ENCODE assay signal across 10 cellular contexts in genomic region chr11:86138958-86139357, GRCh38.
DNase-seq lines count a peak whose midpoint lies in the region; ATAC-seq and TF ChIP-seq lines count a peak whose summit lies in the region.
"Had no signal": no experiment of that assay in that cellular context is flagged by ENCODE, and none has a peak within 500 bp of the region (broad histone marks: within the 10 kb centered on the region; RNA-seq: fewer than 3 reads in every experiment).

No MANE protein-coding gene starts in this region.

- intact Hi-C loops in Caco-2 (cut with micrococcal nuclease; ENCODE audit: unreplicated experiment), result loop anchor here (10.0 kb wide), 1 partner anchor 284 kb away; the partner anchor contains the start of gene CCDC83

- H3K4me3 ChIP-seq in Caco-2 (ENCODE audit: low read depth, low read length), result no peak overlapping the region
- H3K4me3 ChIP-seq: body of pancreas had no signal

- H3K36me3 Mint-ChIP-seq in activated naive CD4-positive, alpha-beta T cell treated with anti-CD3 and anti-CD28 coated beads, Interleukin-2, amount 10 ng/mL, durations not matched to agents 7 days and 5 days, result peaks cover 10% of the 10 kb centered on the region
- peaks cover 9% of the 10 kb centered on the region for H3K36me3 Mint-ChIP-seq in Caco-2 (ENCODE audit: insufficient read depth, unreplicated experiment)

- H3K4me1 Mint-ChIP-seq in activated naive CD4-positive, alpha-beta T cell treated with anti-CD3 and anti-CD28 coated beads, Interleukin-2, amount 10 ng/mL, durations not matched to agents 7 days and 5 days, result peaks cover 57% of the 10 kb centered on the region
- peaks cover 18% of the 10 kb centered on the region for H3K4me1 Mint-ChIP-seq in Caco-2 (ENCODE audit: low read depth, unreplicated experiment)

- CTCF ChIA-PET in activated naive CD4-positive, alpha-beta T cell treated with anti-CD3 and anti-CD28 coated beads, Interleukin-2, amount 10 ng/mL, durations not matched to agents 7 days and 5 days (lab: Charles Lee), result interaction anchor here (1.5 kb wide), 1 partner anchor 79 kb away, joined by 4 read pairs; no protein-coding TSS in a partner anchor
- CTCF ChIA-PET in Caco-2 (lab: Charles Lee), result no interaction called here

- peaks cover 42% of the 10 kb centered on the region for H3K4me1 ChIP-seq in Caco-2

- TF ChIP-seq CTCF in GM10266 (IDR thresholded peaks at IDR 0.05; ENCODE audit: control insufficient read depth, insufficient read depth, low read depth, missing control alignments) (no peak), Caco-2 (IDR thresholded peaks at IDR 0.05; ENCODE audit: insufficient read depth in 1 of 2, low read depth in 1 of 2, low read length in 1 of 2, severe bottlenecking in 1 of 2, unreplicated experiment in 1 of 2) (no peak)

- ATAC-seq in GM19463 (IDR thresholded peaks at IDR 0.05; ENCODE audit: unreplicated experiment), result peak; percentile 83
- ATAC-seq in HG03469 (IDR thresholded peaks at IDR 0.05; ENCODE audit: unreplicated experiment), result peak; percentile 57
- ATAC-seq: body of pancreas had no signal

- DNase-seq in GM10266 (ENCODE audit: extremely low spot score) (peak; percentile 41), GM03348 (ENCODE audit: low spot score) (no peak), Caco-2 (no peak), iPS-NIHi11 (ENCODE audit: low spot score) (no peak)
- DNase-seq in activated naive CD4-positive, alpha-beta T cell treated with anti-CD3 and anti-CD28 coated beads, Interleukin-2, amount 10 ng/mL, durations not matched to agents 7 days and 5 days, result peak; percentile 28
- no peak for DNase-seq in activated CD8-positive, alpha-beta memory T cell treated with anti-CD3 and anti-CD28 coated beads for 24 hours
- DNase-seq: right cardiac atrium had no signal

- H3K9me3 Mint-ChIP-seq in activated naive CD4-positive, alpha-beta T cell treated with anti-CD3 and anti-CD28 coated beads, Interleukin-2, amount 10 ng/mL, durations not matched to agents 7 days and 5 days, result no peaks in the 10 kb centered on the region
- no peaks in the 10 kb centered on the region for H3K9me3 Mint-ChIP-seq in Caco-2 (ENCODE audit: unreplicated experiment)

- POLR2A ChIA-PET in Caco-2 (lab: Charles Lee), result no interaction called here

- BruUV-seq in Caco-2 (replicated peaks; lab: Mats Ljungman, UMichigan), result no TSS peak

- H3K36me3 ChIP-seq in Caco-2 (ENCODE audit: control insufficient read depth, insufficient read depth, low read length), result no peaks in the 10 kb centered on the region

- H3K9me3 ChIP-seq in Caco-2, result no peaks in the 10 kb centered on the region
- H3K9me3 ChIP-seq: body of pancreas had no signal

- peak overlapping the region; percentile 93 for H3K27ac Mint-ChIP-seq in activated naive CD4-positive, alpha-beta T cell treated with anti-CD3 and anti-CD28 coated beads, Interleukin-2, amount 10 ng/mL, durations not matched to agents 7 days and 5 days
- H3K27ac Mint-ChIP-seq in Caco-2 (ENCODE audit: unreplicated experiment), result no peak overlapping the region

- peak overlapping the region; percentile 21 for H3K4me3 Mint-ChIP-seq in activated naive CD4-positive, alpha-beta T cell treated with anti-CD3 and anti-CD28 coated beads, Interleukin-2, amount 10 ng/mL, durations not matched to agents 7 days and 5 days
- H3K4me3 Mint-ChIP-seq in Caco-2 (ENCODE audit: unreplicated experiment), result no peak overlapping the region

- no peaks in the 10 kb centered on the region for H3K27me3 ChIP-seq in Caco-2 (replicated peaks; ENCODE audit: control insufficient read depth, insufficient read depth, low read length)
- H3K27me3 ChIP-seq: body of pancreas had no signal

- no peaks in the 10 kb centered on the region for H3K27me3 Mint-ChIP-seq in activated naive CD4-positive, alpha-beta T cell treated with anti-CD3 and anti-CD28 coated beads, Interleukin-2, amount 10 ng/mL, durations not matched to agents 7 days and 5 days
- no peaks in the 10 kb centered on the region for H3K27me3 Mint-ChIP-seq in Caco-2 (ENCODE audit: insufficient read depth, unreplicated experiment)

Comparison
In these comparisons a context has a peak if more than half of its experiments do, and no peak if none do; other contexts are left out.
1. DNase-seq: peak in GM10266 (single experiment) and activated naive CD4-positive, alpha-beta T cell treated with anti-CD3 and anti-CD28 coated beads, Interleukin-2, amount 10 ng/mL, durations not matched to agents 7 days and 5 days (single experiment); none in GM03348 (single experiment), Caco-2 (0 of 2), iPS-NIHi11 (single experiment) and activated CD8-positive, alpha-beta memory T cell treated with anti-CD3 and anti-CD28 coated beads for 24 hours (single experiment).